ENCODE assay signal across 15 cellular contexts in genomic region chr6:149443411-149444181, GRCh38. TPM values are rescaled to one million over a fixed set of nuclear protein-coding genes. Genes with fewer than 3 reads are reported as not detected.
DNase-seq lines count a peak whose midpoint lies in the region; ATAC-seq and TF ChIP-seq lines count a peak whose summit lies in the region.
"Had no signal": no experiment of that assay in that cellular context is flagged by ENCODE, and none has a peak within 500 bp of the region (broad histone marks: within the 10 kb centered on the region; RNA-seq: fewer than 3 reads in every experiment).

No MANE protein-coding gene starts in this region.

- H3K4me3 Mint-ChIP-seq in activated T-cell treated with anti-CD3 and anti-CD28 coated beads, Interleukin-2, amount 50 U/mL, for 4 hours = no peak overlapping the region

- no peak for DNase-seq in activated T-cell treated with anti-CD3 and anti-CD28 coated beads, Interleukin-2, amount 50 U/mL, for 4 hours
- DNase-seq in activated T-cell treated with anti-CD3 and anti-CD28 coated beads for 4 hours = no peak
- peak; percentile 65 for DNase-seq in amniotic epithelial cell (ENCODE audit: low read depth)
- peak; percentile 37 to 76 for DNase-seq in foreskin fibroblast
- DNase-seq in spleen = peak; percentile 57
- DNase-seq in erythroblast (lab: John Stamatoyannopoulos, UW) = no peak
- DNase-seq in KG1 (lab: John Stamatoyannopoulos, UW) = no peak
- no peak for DNase-seq in SHP77 (lab: John Stamatoyannopoulos, UW)
- DNase-seq: cortex of kidney; esophagus squamous epithelium; NCI-H2171 treated with DMSO at 0.1 percent for 48 hours; NK-92 treated with Interleukin-12 subunit alpha and Interleukin-12 subunit beta, amount 100 ng/mL, for 24 hours; stomach had no signal

- H3K27me3 ChIP-seq in spleen (replicated peaks in 1 of 7) = no peaks in the 10 kb centered on the region

- peaks cover 0 to 7% (median 0%) of the 10 kb centered on the region in 6 donors for H3K4me1 ChIP-seq in spleen

- H3K27ac ChIP-seq in spleen = peak overlapping the region in 3 of 8 donors; percentile 8 to 46 (median 18)
- H3K27ac ChIP-seq: esophagus squamous epithelium, stomach had no signal

- no peaks in the 10 kb centered on the region for H3K9me3 ChIP-seq in spleen
- H3K9me3 ChIP-seq: esophagus squamous epithelium, stomach had no signal

- WGBS in spleen, 5 donors = 65 to 83% (median 72%) methylated on average over 8 of the region's 8 CpGs

- TF ChIP-seq CTCF in foreskin fibroblast (IDR thresholded peaks at IDR 0.05; ENCODE audit: low read depth, low read length) (no peak), spleen (IDR thresholded peaks at IDR 0.05 in 8 of 11, conservative IDR thresholded peaks at IDR 0.05 in 3 of 11) (no peak)

- no peaks in the 10 kb centered on the region for H3K36me3 ChIP-seq in spleen
- H3K36me3 ChIP-seq: esophagus squamous epithelium, stomach had no signal

- peak; percentile 37 to 42 for ATAC-seq in activated T-cell treated with anti-CD3 and anti-CD28 coated beads, Interleukin-2, amount 50 U/mL, for 4 hours

- H3K27me3 Mint-ChIP-seq in activated T-cell treated with anti-CD3 and anti-CD28 coated beads, Interleukin-2, amount 50 U/mL, for 4 hours (ENCODE audit: low read depth) = no peaks in the 10 kb centered on the region

- TF ChIP-seq POLR2A in spleen (IDR thresholded peaks at IDR 0.05) = no peak
- TF ChIP-seq POLR2A in erythroblast (IDR thresholded peaks at IDR 0.05; ENCODE audit: low read length) = no peak

- H3K4me3 ChIP-seq in foreskin fibroblast (ENCODE audit: low read depth in 1 of 2, low read length in 2 of 2) = no peak overlapping the region
- no peak overlapping the region for H3K4me3 ChIP-seq in spleen
- H3K4me3 ChIP-seq: esophagus squamous epithelium, stomach had no signal

- no peaks in the 10 kb centered on the region for H3K9me3 Mint-ChIP-seq in activated T-cell treated with anti-CD3 and anti-CD28 coated beads, Interleukin-2, amount 50 U/mL, for 4 hours

- H3K36me3 Mint-ChIP-seq in activated T-cell treated with anti-CD3 and anti-CD28 coated beads, Interleukin-2, amount 50 U/mL, for 4 hours (ENCODE audit: insufficient read depth) = peaks cover 6% of the 10 kb centered on the region

- peaks cover 7% of the 10 kb centered on the region for H3K4me1 Mint-ChIP-seq in activated T-cell treated with anti-CD3 and anti-CD28 coated beads, Interleukin-2, amount 50 U/mL, for 4 hours (ENCODE audit: low read depth)

- intact Hi-C loops in spleen (cut with DNase I; ENCODE audit: low total_unique reads) = no loop called here

RNA-seq across cellular contexts. Expression of gene ZC3H12D, which starts 41.2 kb away (rescaled TPM):
- total RNA-seq in activated T-cell treated with anti-CD3 and anti-CD28 coated beads, Interleukin-2, amount 50 U/mL, for 4 hours = 10 to 100 TPM; 22.2 to 51.5 (median 42.5) TPM
- total RNA-seq in spleen = 10 to 100 TPM; 20.1 to 38.4 (median 27.3) TPM
- polyA plus RNA-seq in spleen = 10 to 100 TPM; 15.2 to 24.4 (median 18.3) TPM
- total RNA-seq: lung microvascular endothelial cell had no signal

RNA-seq across cellular contexts. Expression of gene SUMO4, which starts 43.5 kb away (rescaled TPM):
- total RNA-seq in activated T-cell treated with anti-CD3 and anti-CD28 coated beads, Interleukin-2, amount 50 U/mL, for 4 hours = 1 to 10 TPM; 2.6 to 3.0 (median 2.7) TPM
- total RNA-seq in spleen = 10 to 100 TPM in 2 of 7 donors, 1 to 10 TPM in 5; 4.7 to 19.7 (median 7.0) TPM
- under 1 TPM in 1 of 3 donors, not detected in 2; 0.16 TPM for polyA plus RNA-seq in spleen
- polyA plus RNA-seq: adipose tissue, stomach had no signal

Comparison
In these comparisons a context has a peak if more than half of its experiments do, and no peak if none do; other contexts are left out.
1. DNase-seq: peak in amniotic epithelial cell (single experiment), foreskin fibroblast (2 of 2) and spleen (single experiment); none in activated T-cell treated with anti-CD3 and anti-CD28 coated beads, Interleukin-2, amount 50 U/mL, for 4 hours (single experiment), activated T-cell treated with anti-CD3 and anti-CD28 coated beads for 4 hours (single experiment), erythroblast (0 of 2), KG1 (single experiment) and SHP77 (0 of 2).